ENCODE assay signal across 8 cellular contexts in genomic region chr10:100020161-100020882, GRCh38. TPM values are rescaled to one million over a fixed set of nuclear protein-coding genes. Genes with fewer than 3 reads are reported as not detected.
DNase-seq lines count a peak whose midpoint lies in the region; ATAC-seq and TF ChIP-seq lines count a peak whose summit lies in the region.

No MANE protein-coding gene starts in this region.

- peak overlapping the region; percentile 24; the same call in 1 of the 2 replicates for H2AFZ ChIP-seq in Karpas-422 (ENCODE audit: low read length)

- ATAC-seq in GM21526 (IDR thresholded peaks at IDR 0.05; ENCODE audit: low FRiP score, unreplicated experiment): peak; percentile 64
- ATAC-seq in effector memory CD8-positive, alpha-beta T cell (replicated peaks): peak; percentile 85
- no peak for ATAC-seq in Right ventricle myocardium superior (ENCODE audit: poor library complexity)

- peak overlapping the region; percentile 49 for H3K9ac ChIP-seq in Karpas-422 (ENCODE audit: low read length)

- CTCF ChIA-PET in GM10248 (lab: Yijun Ruan, JAX) (interaction anchor here (0.6 to 4.7 kb wide), 8 partner anchors 9 to 174 kb away, joined by 3 to 51 read pairs (median 4); partner anchors contain the start of gene DNMBP), Calu3 (lab: Charles Lee) (interaction anchor here (1.5 kb wide), 1 partner anchor 11 kb away, joined by 5 read pairs; the partner anchor contains the start of gene DNMBP), A673 (lab: Charles Lee) (no interaction called here)

- H4K20me1 ChIP-seq in Karpas-422 (ENCODE audit: insufficient read depth, low read depth, low read length): no peaks in the 10 kb centered on the region

- peak overlapping the region; percentile 2 to 5 for H3K27ac Mint-ChIP-seq in effector memory CD8-positive, alpha-beta T cell
- no peak overlapping the region for H3K27ac Mint-ChIP-seq in Calu3 (ENCODE audit: unreplicated experiment)
- H3K27ac Mint-ChIP-seq in chondrocyte (ENCODE audit: unreplicated experiment): no peak overlapping the region

- H3K4me3 ChIP-seq in Karpas-422 (ENCODE audit: low read length): peak overlapping the region; percentile 47; the same call in 1 of the 2 replicates
- H3K4me3 ChIP-seq in A673 (ENCODE audit: low read depth, low read length, poor library complexity, severe bottlenecking): no peak overlapping the region

- BruUV-seq in Calu3 (replicated peaks; lab: Mats Ljungman, UMichigan) (no TSS peak), A673 (replicated peaks; lab: Mats Ljungman, UMichigan) (no TSS peak)

- POLR2A ChIA-PET in GM10248 (lab: Yijun Ruan, JAX): no interaction called here
- POLR2A ChIA-PET in A673 (lab: Charles Lee; ENCODE audit: low non-redundant PET): no interaction called here

- peak overlapping the region; percentile 48 for H3K4me2 ChIP-seq in Karpas-422 (ENCODE audit: low read depth, low read length, poor library complexity, severe bottlenecking)

- H3K27ac ChIP-seq in Karpas-422 (ENCODE audit: low read length): peak overlapping the region; percentile 81
- H3K27ac ChIP-seq in A673 (ENCODE audit: low read depth, low read length, poor library complexity, severe bottlenecking): no peak overlapping the region

- peaks cover 23% of the 10 kb centered on the region for H3K4me1 ChIP-seq in Karpas-422 (ENCODE audit: low read length)
- H3K4me1 ChIP-seq in A673 (ENCODE audit: insufficient read depth, low read length, poor library complexity, severe bottlenecking): no peaks in the 10 kb centered on the region

- no peaks in the 10 kb centered on the region for H3K9me3 ChIP-seq in Karpas-422 (ENCODE audit: low read length)
- no peaks in the 10 kb centered on the region for H3K9me3 ChIP-seq in A673 (ENCODE audit: low read depth, low read length, poor library complexity, severe bottlenecking)

- H3K4me1 Mint-ChIP-seq in effector memory CD8-positive, alpha-beta T cell (ENCODE audit: low read depth in 2 of 2): peaks cover 6 to 7% of the 10 kb centered on the region in 2 donors
- H3K4me1 Mint-ChIP-seq in Calu3 (ENCODE audit: low read depth, unreplicated experiment): peaks cover 11% of the 10 kb centered on the region
- peaks cover 14% of the 10 kb centered on the region for H3K4me1 Mint-ChIP-seq in chondrocyte (ENCODE audit: low read depth)

- H3K79me2 ChIP-seq in Karpas-422 (ENCODE audit: low read length): no peaks in the 10 kb centered on the region

- H3K36me3 ChIP-seq in Karpas-422 (ENCODE audit: insufficient read depth, low read length): no peaks in the 10 kb centered on the region
- no peaks in the 10 kb centered on the region for H3K36me3 ChIP-seq in A673 (ENCODE audit: insufficient read depth, low read length, poor library complexity, severe bottlenecking)

- intact Hi-C loops in Calu3 (cut with micrococcal nuclease; ENCODE audit: unreplicated experiment): no loop called here
- intact Hi-C loops in A673 (cut with micrococcal nuclease; ENCODE audit: unreplicated experiment): no loop called here
- intact Hi-C loops in Right ventricle myocardium superior (cut with DNase I): no loop called here

- no peaks in the 10 kb centered on the region for H3K9me3 Mint-ChIP-seq in effector memory CD8-positive, alpha-beta T cell
- H3K9me3 Mint-ChIP-seq in Calu3 (ENCODE audit: low read depth, unreplicated experiment) (no peaks in the 10 kb centered on the region), chondrocyte (ENCODE audit: low read depth) (no peaks in the 10 kb centered on the region)

- H3K9me2 ChIP-seq in Karpas-422 (replicated peaks; ENCODE audit: insufficient read depth, low read length): no peaks in the 10 kb centered on the region

- H3K36me3 Mint-ChIP-seq in effector memory CD8-positive, alpha-beta T cell (ENCODE audit: insufficient read depth): no peaks in the 10 kb centered on the region
- H3K36me3 Mint-ChIP-seq in Calu3 (ENCODE audit: insufficient read depth, unreplicated experiment) (peaks cover 4% of the 10 kb centered on the region), chondrocyte (ENCODE audit: low read depth) (no peaks in the 10 kb centered on the region)

- H3K4me3 Mint-ChIP-seq in effector memory CD8-positive, alpha-beta T cell: no peak overlapping the region
- no peak overlapping the region for H3K4me3 Mint-ChIP-seq in Calu3 (ENCODE audit: low read depth, unreplicated experiment)
- no peak overlapping the region for H3K4me3 Mint-ChIP-seq in chondrocyte (ENCODE audit: unreplicated experiment)

- H3K27me3 Mint-ChIP-seq in effector memory CD8-positive, alpha-beta T cell: no peaks in the 10 kb centered on the region
- H3K27me3 Mint-ChIP-seq in Calu3 (ENCODE audit: unreplicated experiment) (no peaks in the 10 kb centered on the region), chondrocyte (ENCODE audit: low read depth) (no peaks in the 10 kb centered on the region)

- peak; percentile 30 for TF ChIP-seq CTCF in GM10248 (IDR thresholded peaks at IDR 0.05; ENCODE audit: control extremely low read depth, extremely low read depth, low read depth, missing control alignments)
- TF ChIP-seq CTCF in Calu3 (IDR thresholded peaks at IDR 0.05; ENCODE audit: unreplicated experiment): no peak
- no peak for TF ChIP-seq CTCF in chondrocyte (IDR thresholded peaks at IDR 0.05)
- TF ChIP-seq CTCF in A673 (conservative IDR thresholded peaks at IDR 0.05; ENCODE audit: low read depth, low read length): no peak

- H3K27me3 ChIP-seq in Karpas-422 (ENCODE audit: low read length) (no peaks in the 10 kb centered on the region), A673 (replicated peaks; ENCODE audit: insufficient read depth, low read depth, low read length, poor library complexity) (no peaks in the 10 kb centered on the region)

- DNase-seq in GM10248 (ENCODE audit: extremely low spot score) (peak; percentile 71), Karpas-422 (peak; percentile 79), Calu3 (no peak), chondrocyte (ENCODE audit: low spot score) (no peak), A673 (ENCODE audit: low spot score) (no peak), Right ventricle myocardium superior (no peak)
- DNase-seq in effector memory CD8-positive, alpha-beta T cell: peak in 1 of 3 experiments; percentile 3

RNA-seq across cellular contexts. Expression of gene DNMBP, which starts 10.6 kb away (rescaled TPM):
- 13.8 and 16.2 TPM in 2 replicates for total RNA-seq in Karpas-422 (2014; rRNA removed; shearing (Covaris generic); ENCODE audit: low replicate concordance)
- total RNA-seq in Calu3 (2022): 17.6 TPM in 2 replicates
- total RNA-seq in chondrocyte: 10.9 to 13.4 TPM (median 11.7 TPM) in 3 replicates
- 23.6 and 28.0 TPM in 2 replicates for total RNA-seq in A673 (2021)
- 5.7 TPM for total RNA-seq in Right ventricle myocardium superior

Comparison
In these comparisons a context has a peak if more than half of its experiments do, and no peak if none do; other contexts are left out.
1. DNase-seq: peak in GM10248 (single experiment) and Karpas-422 (single experiment); none in Calu3 (single experiment), chondrocyte (single experiment), A673 (single experiment) and Right ventricle myocardium superior (single experiment).
2. H3K27ac Mint-ChIP-seq: peak in effector memory CD8-positive, alpha-beta T cell (2 of 2); none in Calu3 (single experiment) and chondrocyte (single experiment).